In the genomic region with DNA sequence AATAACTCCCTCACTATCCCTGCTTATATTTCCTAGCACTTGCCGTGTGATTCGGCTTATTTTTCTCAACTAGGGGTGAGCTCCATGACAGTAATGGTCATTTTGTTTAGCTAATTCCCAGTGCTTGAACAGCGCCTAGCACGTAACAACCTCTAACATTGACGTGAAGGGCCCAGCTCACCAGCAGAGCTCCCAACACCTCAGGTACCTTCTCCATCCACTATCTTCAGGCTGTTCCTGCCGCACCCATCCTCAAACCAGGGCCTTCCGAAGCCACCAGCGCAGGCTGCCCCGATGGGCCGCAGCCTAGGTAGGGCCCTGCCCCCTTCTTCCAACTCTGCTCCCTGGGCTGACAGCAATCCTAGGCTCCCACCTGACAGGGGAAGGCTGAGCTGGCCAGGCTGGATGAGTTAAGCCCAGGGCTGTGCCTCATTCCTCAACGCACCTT, we compare ENCODE assay signal across 8 cellular contexts. TPM values are rescaled to one million over a fixed set of nuclear protein-coding genes. Genes with fewer than 3 reads are reported as not detected.
DNase-seq lines count a peak whose midpoint lies in the region; ATAC-seq, FAIRE-seq and TF ChIP-seq lines count a peak whose summit lies in the region.

No MANE protein-coding gene starts in this region.

- DNase-seq in astrocyte (ENCODE audit: low read depth) (peak; percentile 14), NCI-H748 treated with DMSO at 0.1 percent for 48 hours (lab: John Stamatoyannopoulos, UW) (no peak), putamen (ENCODE audit: low spot score) (no peak)
- DNase-seq in stimulated activated CD8-positive, alpha-beta memory T cell treated with anti-CD3 and anti-CD28 coated beads, Interleukin-4, amount 100 ng/mL, for 48 hours, result peak; percentile 37

- peak overlapping the region; percentile 83 for H3K27ac ChIP-seq in 22Rv1
- peak overlapping the region; percentile 77 for H3K27ac ChIP-seq in astrocyte (ENCODE audit: low read depth, low read length)
- peak overlapping the region; percentile 71 for H3K27ac ChIP-seq in iPS-20b (ENCODE audit: low read length)

- H3K4me1 ChIP-seq in astrocyte (ENCODE audit: insufficient read depth, low read length), result peaks cover 29% of the 10 kb centered on the region
- peaks cover 18% of the 10 kb centered on the region for H3K4me1 ChIP-seq in iPS-20b (ENCODE audit: insufficient read depth, low read length)

- TF ChIP-seq CTCF in 22Rv1 (IDR thresholded peaks at IDR 0.05) (no peak), astrocyte (IDR thresholded peaks at IDR 0.05; ENCODE audit: insufficient read depth, low read depth, low read length) (no peak)

- ATAC-seq in HG02938 (IDR thresholded peaks at IDR 0.05; ENCODE audit: unreplicated experiment), result peak; percentile 1
- no peak for ATAC-seq in GM21723 (IDR thresholded peaks at IDR 0.05; ENCODE audit: unreplicated experiment)

- H3K9me3 ChIP-seq in astrocyte (ENCODE audit: insufficient read depth, low read depth, low read length) (no peaks in the 10 kb centered on the region), iPS-20b (ENCODE audit: insufficient read depth, low read depth, low read length) (no peaks in the 10 kb centered on the region)

- peak overlapping the region; percentile 97 for H3K27ac Mint-ChIP-seq in astrocyte (ENCODE audit: unreplicated experiment)

- no peaks in the 10 kb centered on the region for H3K9me3 Mint-ChIP-seq in astrocyte (ENCODE audit: unreplicated experiment)

- peak overlapping the region; percentile 83 for H2AFZ ChIP-seq in astrocyte (ENCODE audit: low read depth, low read length)

- peak overlapping the region; percentile 100 for H3K4me3 ChIP-seq in astrocyte (ENCODE audit: insufficient read depth, low read depth, low read length)
- H3K4me3 ChIP-seq in iPS-20b (ENCODE audit: low read length), result peak overlapping the region; percentile 96

- no peak for FAIRE-seq in astrocyte (lab: Jason Lieb, UNC)

- peaks cover 50% of the 10 kb centered on the region for H3K79me2 ChIP-seq in astrocyte (ENCODE audit: insufficient read depth, low read length)

- H3K4me1 Mint-ChIP-seq in astrocyte (ENCODE audit: low read depth, unreplicated experiment), result peaks cover 25% of the 10 kb centered on the region

- peaks cover 39% of the 10 kb centered on the region for H4K20me1 ChIP-seq in astrocyte (ENCODE audit: insufficient read depth, low read length)

- H3K27me3 Mint-ChIP-seq in astrocyte (ENCODE audit: low read depth, unreplicated experiment), result no peaks in the 10 kb centered on the region

- peaks cover 31% of the 10 kb centered on the region for H3K36me3 Mint-ChIP-seq in astrocyte (ENCODE audit: low read depth, unreplicated experiment)

- peak overlapping the region; percentile 85 for H3K4me2 ChIP-seq in astrocyte (ENCODE audit: low read length)

- H3K27me3 ChIP-seq in astrocyte (ENCODE audit: insufficient read depth, low read length) (no peaks in the 10 kb centered on the region), iPS-20b (ENCODE audit: insufficient read depth, low read length) (no peaks in the 10 kb centered on the region)

- H3K36me3 ChIP-seq in astrocyte (ENCODE audit: insufficient read depth, low read length) (peaks cover 29% of the 10 kb centered on the region), iPS-20b (ENCODE audit: insufficient read depth, low read depth, low read length) (peaks cover 39% of the 10 kb centered on the region)

- peak overlapping the region; percentile 91 for H3K9ac ChIP-seq in astrocyte (ENCODE audit: low read length)
- H3K9ac ChIP-seq in iPS-20b (ENCODE audit: low read depth, low read length), result peak overlapping the region; percentile 79

- peak overlapping the region; percentile 97 for H3K4me3 Mint-ChIP-seq in astrocyte (ENCODE audit: unreplicated experiment)

RNA-seq across cellular contexts. Expression of a gene that starts 0.8 kb away (rescaled TPM):
- total RNA-seq in astrocyte, result 1,513 and 1,663 TPM in 2 replicates

Comparison
In these comparisons a context has a peak if more than half of its experiments do, and no peak if none do; other contexts are left out.
1. DNase-seq: peak in astrocyte (single experiment) and stimulated activated CD8-positive, alpha-beta memory T cell treated with anti-CD3 and anti-CD28 coated beads, Interleukin-4, amount 100 ng/mL, for 48 hours (single experiment); none in NCI-H748 treated with DMSO at 0.1 percent for 48 hours (single experiment) and putamen (single experiment).
2. Peak in every context shown above with its lines, with median percentiles within 50 percentile points of each other: H3K27ac ChIP-seq.